ENCODE assay signal across 8 cellular contexts in genomic region chr7:155002411-155003214, GRCh38. TPM values are rescaled to one million over a fixed set of nuclear protein-coding genes. Genes with fewer than 3 reads are reported as not detected.
DNase-seq lines count a peak whose midpoint lies in the region; ATAC-seq lines count a peak whose summit lies in the region.

Gene PAXIP1, minus strand, starts transcription at chr7:155003124. Its CDS starts 195 bp downstream, at chr7:155002929.

- peaks cover 9 to 10% of the 10 kb centered on the region in 2 donors for H3K4me1 Mint-ChIP-seq in effector memory CD8-positive, alpha-beta T cell (ENCODE audit: low read depth in 2 of 2)

- H3K4me3 Mint-ChIP-seq in effector memory CD8-positive, alpha-beta T cell = peak within 1 kb of the TSS; percentile 82 to 89

- H3K36me3 Mint-ChIP-seq in effector memory CD8-positive, alpha-beta T cell (ENCODE audit: insufficient read depth) = peaks cover 18% of the 10 kb centered on the region

- DNase-seq in Right ventricle myocardium inferior (ENCODE audit: missing footprints) (peak; percentile 74), cardiac septum (ENCODE audit: low spot score) (no peak), NCI-H1092 treated with DMSO at 0.1 percent for 48 hours (lab: John Stamatoyannopoulos, UW) (peak; percentile 76), midbrain (lab: John Stamatoyannopoulos, UW) (peak; percentile 65)
- DNase-seq in activated CD4-positive, alpha-beta T cell treated with anti-CD3 and anti-CD28 coated beads, Interleukin-2, amount 50 U/mL, for 1 hour = peak; percentile 24
- peak; percentile 7 to 69 (median 61) for DNase-seq in effector memory CD8-positive, alpha-beta T cell
- DNase-seq in stimulated activated CD8-positive, alpha-beta memory T cell treated with anti-CD3 and anti-CD28 coated beads, Interleukin-7, amount 100 ng/mL, for 24 hours (ENCODE audit: low read depth) = peak; percentile 19

- no peaks in the 10 kb centered on the region for H3K27me3 Mint-ChIP-seq in effector memory CD8-positive, alpha-beta T cell

- intact Hi-C loops in Right ventricle myocardium inferior (cut with DNase I) (loop anchor here (5.0 kb wide), 1 partner anchor 75 kb away; no protein-coding TSS in a partner anchor), cardiac septum (cut with DNase I) (loop anchor here (5.0 kb wide), 2 partner anchors 75 to 295 kb away; partner anchors contain the start of gene INSIG1)

- ATAC-seq in Right ventricle myocardium inferior (peak; percentile 72), HG02588 (IDR thresholded peaks at IDR 0.05; ENCODE audit: unreplicated experiment) (peak; percentile 62)
- peak; percentile 81 for ATAC-seq in effector memory CD8-positive, alpha-beta T cell (replicated peaks)

- H3K9me3 Mint-ChIP-seq in effector memory CD8-positive, alpha-beta T cell = no peaks in the 10 kb centered on the region

- H3K27ac Mint-ChIP-seq in effector memory CD8-positive, alpha-beta T cell = peak within 1 kb of the TSS; percentile 85 to 93

RNA-seq across cellular contexts. Expression of gene PAXIP1, which starts in this region (rescaled TPM):
- 6.3 TPM for total RNA-seq in Right ventricle myocardium inferior
- total RNA-seq in cardiac septum = 6.6 TPM
